11 cellular contexts compared by ENCODE assay signal in genomic region chr1:184867866-184868585, GRCh38.
DNase-seq lines count a peak whose midpoint lies in the region; ATAC-seq and TF ChIP-seq lines count a peak whose summit lies in the region.
"Had no signal": no experiment of that assay in that cellular context is flagged by ENCODE, and none has a peak within 500 bp of the region (broad histone marks: within the 10 kb centered on the region; RNA-seq: fewer than 3 reads in every experiment).

No MANE protein-coding gene starts in this region.

- H3K36me3 ChIP-seq in mesenchymal stem cell (ENCODE audit: control insufficient read depth in 1 of 2, insufficient read depth in 2 of 2, low read depth in 1 of 2, low read length in 2 of 2) (peaks cover 0 to 51% of the 10 kb centered on the region in 2 experiments), gastrocnemius medialis (no peaks in the 10 kb centered on the region), hepatocyte (replicated peaks; ENCODE audit: insufficient read depth, low read depth) (no peaks in the 10 kb centered on the region)

- no peak overlapping the region for H3K4ac ChIP-seq in mesenchymal stem cell (ENCODE audit: low read depth in 1 of 2, low read length in 2 of 2)

- peak overlapping the region in 1 of 2 experiments; percentile 28 for H3K18ac ChIP-seq in mesenchymal stem cell (ENCODE audit: low read depth in 1 of 2, low read length in 2 of 2)

- no peaks in the 10 kb centered on the region for H3K9me3 Mint-ChIP-seq in activated CD8-positive, alpha-beta T cell treated with anti-CD3 and anti-CD28 coated beads, Interleukin-2, amount 10 ng/mL, durations not matched to agents 7 days and 5 days (ENCODE audit: insufficient read depth)

- no peak for TF ChIP-seq CTCF in gastrocnemius medialis (IDR thresholded peaks at IDR 0.05 in 4 of 5, conservative IDR thresholded peaks at IDR 0.05 in 1 of 5)
- TF ChIP-seq CTCF in hepatocyte (IDR thresholded peaks at IDR 0.05; ENCODE audit: poor library complexity), result no peak

- H3K9ac ChIP-seq in mesenchymal stem cell (ENCODE audit: low read length), result peak overlapping the region; percentile 47

- peak overlapping the region; percentile 79 for H3K27ac Mint-ChIP-seq in activated CD8-positive, alpha-beta T cell treated with anti-CD3 and anti-CD28 coated beads, Interleukin-2, amount 10 ng/mL, durations not matched to agents 7 days and 5 days
- H3K27ac Mint-ChIP-seq: mesothelial cell of epicardium had no signal

- H3K9me2 ChIP-seq in hepatocyte (replicated peaks; ENCODE audit: insufficient read depth), result no peaks in the 10 kb centered on the region

- H2AK5ac ChIP-seq in mesenchymal stem cell (ENCODE audit: low read length, severe bottlenecking), result no peak overlapping the region

- H3K79me1 ChIP-seq in mesenchymal stem cell (replicated peaks; ENCODE audit: low read length, poor library complexity, severe bottlenecking), result no peaks in the 10 kb centered on the region

- DNase-seq in Ammon's horn (ENCODE audit: low spot score) (peak; percentile 52), KBM-7 (peak; percentile 70), mesenchymal stem cell (no peak), gastrocnemius medialis (no peak), hepatocyte (ENCODE audit: low spot score) (no peak), cortex of kidney (lab: John Stamatoyannopoulos, UW) (no peak)
- DNase-seq in activated CD8-positive, alpha-beta T cell treated with anti-CD3 and anti-CD28 coated beads, Interleukin-2, amount 10 ng/mL, durations not matched to agents 7 days and 5 days, result no peak
- DNase-seq in central memory CD4-positive, alpha-beta T cell, result no peak
- DNase-seq: activated CD4-positive, alpha-beta T cell treated with anti-CD3 and anti-CD28 coated beads for 4 hours had no signal

- H3K27ac ChIP-seq in mesenchymal stem cell (ENCODE audit: low read length, poor library complexity, severe bottlenecking) (no peak overlapping the region), gastrocnemius medialis (peak overlapping the region in 1 of 4 donors; percentile 33), hepatocyte (no peak overlapping the region)
- H3K27ac ChIP-seq: C4-2B had no signal

- in situ Hi-C loops in KBM-7 (cut with MboI; ENCODE audit: low pct_unique_long_range_greater_than_20kb, low sequenced_read_pairs) (no loop called here), gastrocnemius medialis (cut with MboI; ENCODE audit: low sequenced_read_pairs in 4 of 4) (no loop called here)

- no peak overlapping the region for H3K23ac ChIP-seq in mesenchymal stem cell (ENCODE audit: low read length in 2 of 2)

- H2BK15ac ChIP-seq in mesenchymal stem cell (ENCODE audit: low read depth, poor library complexity, severe bottlenecking), result no peak overlapping the region

- peak overlapping the region; percentile 50 for H3K4me3 Mint-ChIP-seq in activated CD8-positive, alpha-beta T cell treated with anti-CD3 and anti-CD28 coated beads, Interleukin-2, amount 10 ng/mL, durations not matched to agents 7 days and 5 days
- H3K4me3 Mint-ChIP-seq: mesothelial cell of epicardium had no signal

- H4K91ac ChIP-seq in mesenchymal stem cell (ENCODE audit: low read length), result no peak overlapping the region

- no peak overlapping the region for H2BK120ac ChIP-seq in mesenchymal stem cell (ENCODE audit: low read depth, low read length)

- ATAC-seq in activated CD8-positive, alpha-beta T cell treated with anti-CD3 and anti-CD28 coated beads, Interleukin-2, amount 10 ng/mL, durations not matched to agents 7 days and 5 days, result no peak
- ATAC-seq in gastrocnemius medialis, result no peak

- H3K36me3 Mint-ChIP-seq in activated CD8-positive, alpha-beta T cell treated with anti-CD3 and anti-CD28 coated beads, Interleukin-2, amount 10 ng/mL, durations not matched to agents 7 days and 5 days (ENCODE audit: low read depth), result peaks cover 41% of the 10 kb centered on the region
- H3K36me3 Mint-ChIP-seq: mesothelial cell of epicardium had no signal

- no peaks in the 10 kb centered on the region for H3K79me2 ChIP-seq in hepatocyte

- no peaks in the 10 kb centered on the region for H3K27me3 ChIP-seq in mesenchymal stem cell (ENCODE audit: control insufficient read depth in 1 of 2, insufficient read depth in 1 of 2, low read length in 2 of 2)
- no peaks in the 10 kb centered on the region for H3K27me3 ChIP-seq in gastrocnemius medialis
- H3K27me3 ChIP-seq in hepatocyte, result no peaks in the 10 kb centered on the region

- H3K14ac ChIP-seq in mesenchymal stem cell (ENCODE audit: low read length in 2 of 2), result no peak overlapping the region

- H3K4me1 ChIP-seq in mesenchymal stem cell (ENCODE audit: control insufficient read depth, insufficient read depth, low read depth, low read length) (no peaks in the 10 kb centered on the region), gastrocnemius medialis (no peaks in the 10 kb centered on the region), hepatocyte (ENCODE audit: insufficient read depth) (no peaks in the 10 kb centered on the region)

- 94% methylated on average over 3 of the region's 4 CpGs for WGBS in mesenchymal stem cell
- 88% methylated on average over 4 of the region's 4 CpGs for WGBS in hepatocyte (ENCODE audit: low lambda C conversion rate, missing lambda C conversion rate)

- H4K8ac ChIP-seq in mesenchymal stem cell (ENCODE audit: low read length), result no peak overlapping the region

- CTCF ChIA-PET in activated CD8-positive, alpha-beta T cell treated with anti-CD3 and anti-CD28 coated beads, Interleukin-2, amount 10 ng/mL, durations not matched to agents 7 days and 5 days (lab: Charles Lee), result interaction anchor here (0.8 to 1.7 kb wide), 5 partner anchors 11 to 302 kb away, joined by 3 to 8 read pairs (median 4); no protein-coding TSS in a partner anchor

- H3K4me3 ChIP-seq in mesenchymal stem cell (ENCODE audit: insufficient read depth in 1 of 2, low read depth in 1 of 2, low read length in 2 of 2), result peak overlapping the region in 1 of 2 experiments; percentile 13
- no peak overlapping the region for H3K4me3 ChIP-seq in gastrocnemius medialis
- no peak overlapping the region for H3K4me3 ChIP-seq in hepatocyte

- intact Hi-C loops in gastrocnemius medialis (cut with DNase I; ENCODE audit: low total_unique reads), result no loop called here

- H2AFZ ChIP-seq in mesenchymal stem cell (ENCODE audit: low read depth, low read length), result no peak overlapping the region
- no peak overlapping the region for H2AFZ ChIP-seq in hepatocyte

- H3K9me3 ChIP-seq in mesenchymal stem cell (ENCODE audit: control insufficient read depth, low read length), result peaks cover 5% of the 10 kb centered on the region
- H3K9me3 ChIP-seq in gastrocnemius medialis, result no peaks in the 10 kb centered on the region
- no peaks in the 10 kb centered on the region for H3K9me3 ChIP-seq in hepatocyte (ENCODE audit: low read depth)

- POLR2A ChIA-PET in activated CD8-positive, alpha-beta T cell treated with anti-CD3 and anti-CD28 coated beads, Interleukin-2, amount 10 ng/mL, durations not matched to agents 7 days and 5 days (lab: Charles Lee), result interaction anchor here (1.3 kb wide), 1 partner anchor 107 kb away, joined by 3 read pairs; no protein-coding TSS in a partner anchor

- H4K20me1 ChIP-seq in hepatocyte (ENCODE audit: insufficient read depth, poor library complexity, severe bottlenecking), result no peaks in the 10 kb centered on the region

- no peak overlapping the region for H2BK5ac ChIP-seq in mesenchymal stem cell (ENCODE audit: low read depth, low read length, poor library complexity, severe bottlenecking)

- no peaks in the 10 kb centered on the region for H3K27me3 Mint-ChIP-seq in activated CD8-positive, alpha-beta T cell treated with anti-CD3 and anti-CD28 coated beads, Interleukin-2, amount 10 ng/mL, durations not matched to agents 7 days and 5 days (ENCODE audit: low read depth)

- no peak overlapping the region for H3K4me2 ChIP-seq in mesenchymal stem cell (ENCODE audit: low read length, poor library complexity, severe bottlenecking)
- H3K4me2 ChIP-seq in hepatocyte, result no peak overlapping the region

- peaks cover 49% of the 10 kb centered on the region for H3K4me1 Mint-ChIP-seq in activated CD8-positive, alpha-beta T cell treated with anti-CD3 and anti-CD28 coated beads, Interleukin-2, amount 10 ng/mL, durations not matched to agents 7 days and 5 days (ENCODE audit: low read depth)
- H3K4me1 Mint-ChIP-seq: mesothelial cell of epicardium had no signal

- TF ChIP-seq POLR2A in gastrocnemius medialis (IDR thresholded peaks at IDR 0.05), result no peak

- peak overlapping the region in 1 of 2 experiments; percentile 90 for H2BK12ac ChIP-seq in mesenchymal stem cell (ENCODE audit: low read length in 2 of 2)

Comparison
In these comparisons a context has a peak if more than half of its experiments do, and no peak if none do; other contexts are left out.
1. DNase-seq: peak in Ammon's horn (single experiment) and KBM-7 (single experiment); none in activated CD8-positive, alpha-beta T cell treated with anti-CD3 and anti-CD28 coated beads, Interleukin-2, amount 10 ng/mL, durations not matched to agents 7 days and 5 days (single experiment), mesenchymal stem cell (single experiment), gastrocnemius medialis (0 of 2), central memory CD4-positive, alpha-beta T cell (single experiment), hepatocyte (single experiment) and cortex of kidney (single experiment).